In genomic region chr17:43483674-43484551, GRCh38 we compare ENCODE assay signal across 8 cellular contexts. TPM values are rescaled to one million over a fixed set of nuclear protein-coding genes. Genes with fewer than 3 reads are reported as not detected.
DNase-seq lines count a peak whose midpoint lies in the region; ATAC-seq and TF ChIP-seq lines count a peak whose summit lies in the region.

Gene DHX8 (plus strand): TSS chr17:43483975. CDS start chr17:43484038, 63 bp downstream.

- H3K9ac ChIP-seq in KMS-11: peak within 1 kb of the TSS; percentile 61

- ATAC-seq in GM21723 (IDR thresholded peaks at IDR 0.05; ENCODE audit: unreplicated experiment): peak; percentile 89
- peak; percentile 97 to 98 for ATAC-seq in activated T-cell treated with anti-CD3 and anti-CD28 coated beads, Interleukin-2, amount 50 U/mL, for 72 hours (replicated peaks in 1 of 2)
- ATAC-seq in stimulated activated effector memory CD8-positive, alpha-beta T cell treated with anti-CD3 and anti-CD28 coated beads, Interleukin-12 subunit alpha, Interleukin-12 subunit beta, amount 100 ng/mL, for 72 hours: peak; percentile 98

- peaks cover 45% of the 10 kb centered on the region for H3K79me2 ChIP-seq in KMS-11 (ENCODE audit: insufficient read depth, low read depth)

- WGBS in esophagus muscularis mucosa: under 1% methylated on average over 51 of the region's 51 CpGs

- peak within 1 kb of the TSS; percentile 100 for H3K4me3 Mint-ChIP-seq in activated T-cell treated with anti-CD3 and anti-CD28 coated beads, Interleukin-2, amount 50 U/mL, for 72 hours
- H3K4me3 Mint-ChIP-seq in stimulated activated effector memory CD8-positive, alpha-beta T cell treated with anti-CD3 and anti-CD28 coated beads, Interleukin-12 subunit alpha, Interleukin-12 subunit beta, amount 100 ng/mL, for 72 hours: peak within 1 kb of the TSS; percentile 100

- TF ChIP-seq CTCF in KMS-11 (conservative IDR thresholded peaks at IDR 0.05; ENCODE audit: low read depth, low read length): peak; percentile 99
- TF ChIP-seq CTCF in Peyer's patch (IDR thresholded peaks at IDR 0.05): peak; percentile 100
- TF ChIP-seq CTCF in esophagus muscularis mucosa (IDR thresholded peaks at IDR 0.05): peak; percentile 100

- peaks cover 26% of the 10 kb centered on the region for H3K4me1 Mint-ChIP-seq in activated T-cell treated with anti-CD3 and anti-CD28 coated beads, Interleukin-2, amount 50 U/mL, for 72 hours (ENCODE audit: low read depth)
- H3K4me1 Mint-ChIP-seq in stimulated activated effector memory CD8-positive, alpha-beta T cell treated with anti-CD3 and anti-CD28 coated beads, Interleukin-12 subunit alpha, Interleukin-12 subunit beta, amount 100 ng/mL, for 72 hours: peaks cover 22% of the 10 kb centered on the region

- peak within 1 kb of the TSS; percentile 61 for H3K4me3 ChIP-seq in KMS-11 (IDR thresholded peaks at IDR 0.05; ENCODE audit: insufficient read depth, low read depth, low read length)
- H3K4me3 ChIP-seq in Peyer's patch: peak within 1 kb of the TSS; percentile 67 to 83 (median 75)
- H3K4me3 ChIP-seq in esophagus muscularis mucosa: peak within 1 kb of the TSS; percentile 58 to 71 (median 68)

- H3K9me3 Mint-ChIP-seq in activated T-cell treated with anti-CD3 and anti-CD28 coated beads, Interleukin-2, amount 50 U/mL, for 72 hours: no peaks in the 10 kb centered on the region
- H3K9me3 Mint-ChIP-seq in stimulated activated effector memory CD8-positive, alpha-beta T cell treated with anti-CD3 and anti-CD28 coated beads, Interleukin-12 subunit alpha, Interleukin-12 subunit beta, amount 100 ng/mL, for 72 hours: no peaks in the 10 kb centered on the region

- TF ChIP-seq EP300 in esophagus muscularis mucosa (IDR thresholded peaks at IDR 0.05): no peak

- H3K4me1 ChIP-seq in KMS-11 (ENCODE audit: low read depth, poor library complexity, severe bottlenecking) (peaks cover 22% of the 10 kb centered on the region), Peyer's patch (peaks cover 0 to 28% (median 11%) of the 10 kb centered on the region in 4 donors), esophagus muscularis mucosa (peaks cover 29 to 50% (median 41%) of the 10 kb centered on the region in 4 donors)

- intact Hi-C loops in esophagus muscularis mucosa (cut with DNase I): no loop called here

- H3K9me3 ChIP-seq in Peyer's patch (no peaks in the 10 kb centered on the region), esophagus muscularis mucosa (no peaks in the 10 kb centered on the region)

- peak; percentile 71 to 82 for TF ChIP-seq POLR2A in Peyer's patch (IDR thresholded peaks at IDR 0.05)
- no peak for TF ChIP-seq POLR2A in esophagus muscularis mucosa (IDR thresholded peaks at IDR 0.05; ENCODE audit: low read depth)

- peaks cover 4 to 6% of the 10 kb centered on the region in 2 donors for H3K36me3 Mint-ChIP-seq in activated T-cell treated with anti-CD3 and anti-CD28 coated beads, Interleukin-2, amount 50 U/mL, for 72 hours (ENCODE audit: insufficient read depth in 2 of 2)
- peaks cover 11% of the 10 kb centered on the region for H3K36me3 Mint-ChIP-seq in stimulated activated effector memory CD8-positive, alpha-beta T cell treated with anti-CD3 and anti-CD28 coated beads, Interleukin-12 subunit alpha, Interleukin-12 subunit beta, amount 100 ng/mL, for 72 hours

- peak; percentile 99 for DNase-seq in DMS79 treated with DMSO at 0.1 percent for 48 hours (lab: John Stamatoyannopoulos, UW)
- peak; percentile 97 to 99 (median 99) for DNase-seq in Peyer's patch
- DNase-seq in activated T-cell treated with anti-CD3 and anti-CD28 coated beads, Interleukin-2, amount 50 U/mL, for 72 hours: peak; percentile 97 to 99
- peak; percentile 99 for DNase-seq in esophagus muscularis mucosa (ENCODE audit: extremely low spot score)
- peak; percentile 99 for DNase-seq in myocyte (ENCODE audit: low read depth)
- peak; percentile 99 to 100 for DNase-seq in stimulated activated effector memory CD8-positive, alpha-beta T cell treated with anti-CD3 and anti-CD28 coated beads, Interleukin-12 subunit alpha, Interleukin-12 subunit beta, amount 100 ng/mL, for 72 hours (ENCODE audit: low spot score in 2 of 2)

- H2AFZ ChIP-seq in KMS-11 (ENCODE audit: low read depth): peak within 1 kb of the TSS; percentile 100

- no peaks in the 10 kb centered on the region for H4K20me1 ChIP-seq in KMS-11 (ENCODE audit: insufficient read depth)

- H3K36me3 ChIP-seq in KMS-11 (ENCODE audit: insufficient read depth) (no peaks in the 10 kb centered on the region), Peyer's patch (no peaks in the 10 kb centered on the region), esophagus muscularis mucosa (no peaks in the 10 kb centered on the region)

- H3K27ac ChIP-seq in KMS-11: peak within 1 kb of the TSS; percentile 62
- peak within 1 kb of the TSS; percentile 73 to 84 (median 82) for H3K27ac ChIP-seq in Peyer's patch
- H3K27ac ChIP-seq in esophagus muscularis mucosa (replicated peaks in 1 of 4): peak within 1 kb of the TSS; percentile 80 to 87 (median 86)

- H3K27ac Mint-ChIP-seq in activated T-cell treated with anti-CD3 and anti-CD28 coated beads, Interleukin-2, amount 50 U/mL, for 72 hours: peak within 1 kb of the TSS; percentile 100
- H3K27ac Mint-ChIP-seq in stimulated activated effector memory CD8-positive, alpha-beta T cell treated with anti-CD3 and anti-CD28 coated beads, Interleukin-12 subunit alpha, Interleukin-12 subunit beta, amount 100 ng/mL, for 72 hours: peak within 1 kb of the TSS; percentile 99

- H3K4me2 ChIP-seq in KMS-11: peak within 1 kb of the TSS; percentile 90

- H3K27me3 ChIP-seq in KMS-11 (ENCODE audit: insufficient read depth, low read depth): no peaks in the 10 kb centered on the region
- H3K27me3 ChIP-seq in Peyer's patch: no peaks in the 10 kb centered on the region
- H3K27me3 ChIP-seq in esophagus muscularis mucosa: no peaks in the 10 kb centered on the region

- H3K27me3 Mint-ChIP-seq in activated T-cell treated with anti-CD3 and anti-CD28 coated beads, Interleukin-2, amount 50 U/mL, for 72 hours (ENCODE audit: low read depth): no peaks in the 10 kb centered on the region

RNA-seq across cellular contexts. Expression of gene DHX8, which starts in this region (rescaled TPM):
- 10 to 100 TPM; 48.9 to 60.4 (median 54.0) TPM for total RNA-seq in Peyer's patch
- total RNA-seq in activated T-cell treated with anti-CD3 and anti-CD28 coated beads, Interleukin-2, amount 50 U/mL, for 72 hours: 10 to 100 TPM; 53.8 to 61.1 TPM
- 10 to 100 TPM; 31.7 to 35.1 (median 33.4) TPM for total RNA-seq in esophagus muscularis mucosa
- total RNA-seq in myocyte: 33.3 and 39.3 TPM in 2 replicates
- 30.5 TPM for polyA plus RNA-seq in myocyte (2012)

Comparison
In these comparisons a context has a peak if more than half of its experiments do, and no peak if none do; other contexts are left out.
1. Peak in every context shown above with its lines: DNase-seq, ATAC-seq, H3K4me3 ChIP-seq and H3K27ac ChIP-seq.